Comparison of ENCODE assay signal across 13 cellular contexts in the genomic region with DNA sequence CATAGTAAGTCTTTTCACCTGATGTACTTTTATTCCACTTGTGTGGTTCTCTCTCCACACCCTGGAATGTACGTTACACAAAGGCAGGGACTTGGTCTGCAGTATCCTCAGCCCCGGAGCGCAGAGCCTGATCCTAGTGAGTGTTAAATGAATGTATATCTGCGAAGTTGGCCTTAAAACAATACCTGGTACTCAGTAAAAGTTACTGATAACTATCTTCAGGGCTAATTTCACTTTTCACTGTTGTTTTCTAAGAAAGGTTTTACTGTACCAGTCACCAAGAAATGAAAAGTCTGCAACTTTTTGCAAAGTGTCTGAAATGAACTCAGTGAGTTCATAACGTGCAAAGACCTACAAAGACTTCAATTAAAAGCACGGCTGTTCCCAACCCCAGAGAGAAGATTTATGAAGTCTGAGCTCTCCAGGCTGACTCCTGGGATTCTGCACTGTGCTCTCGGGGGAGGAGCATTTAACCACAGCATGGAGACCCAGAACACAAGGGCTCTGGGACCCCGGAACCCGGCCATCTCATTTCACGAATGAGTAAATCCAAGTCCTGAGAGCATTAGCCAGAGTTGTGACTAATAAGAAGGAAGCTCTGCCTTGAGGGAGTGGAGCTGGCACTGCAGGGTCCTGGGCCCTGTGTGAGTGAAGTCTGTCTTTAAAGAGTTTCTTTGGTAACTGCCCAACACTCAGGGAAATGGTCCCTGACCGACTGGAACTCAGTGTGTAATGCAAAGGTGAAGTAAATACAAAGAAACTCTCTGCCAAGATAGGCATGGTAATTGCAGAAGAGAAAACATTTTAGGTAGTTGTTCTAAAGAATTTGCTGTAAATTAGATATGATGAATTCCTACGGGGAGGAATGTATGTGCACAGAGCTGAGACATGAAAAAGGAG.
DNase-seq lines count a peak whose midpoint lies in the region; ATAC-seq and TF ChIP-seq lines count a peak whose summit lies in the region.
"Had no signal": no experiment of that assay in that cellular context is flagged by ENCODE, and none has a peak within 500 bp of the region (broad histone marks: within the 10 kb centered on the region; RNA-seq: fewer than 3 reads in every experiment).

No MANE protein-coding gene starts in this region.

- no peak overlapping the region for H3K14ac ChIP-seq in mesenchymal stem cell (ENCODE audit: low read length in 2 of 2)

- H3K18ac ChIP-seq in mesenchymal stem cell (ENCODE audit: low read depth in 1 of 2, low read length in 2 of 2) = no peak overlapping the region

- no peak overlapping the region for H3K4me2 ChIP-seq in mesenchymal stem cell (ENCODE audit: low read length, poor library complexity, severe bottlenecking)

- peaks cover 2% of the 10 kb centered on the region for H3K9me3 Mint-ChIP-seq in activated naive CD8-positive, alpha-beta T cell treated with anti-CD3 and anti-CD28 coated beads for 36 hours
- H3K9me3 Mint-ChIP-seq: activated B cell treated with CpG ODN at 0.5 μM for 24 hours, immature natural killer cell had no signal

- no peak overlapping the region for H3K9ac ChIP-seq in mesenchymal stem cell (ENCODE audit: low read length)

- no peak overlapping the region for H2BK120ac ChIP-seq in mesenchymal stem cell (ENCODE audit: low read depth, low read length)

- TF ChIP-seq CTCF in body of pancreas (IDR thresholded peaks at IDR 0.05) = no peak

- no peak for ATAC-seq in body of pancreas
- no peak for ATAC-seq in GM21526 (IDR thresholded peaks at IDR 0.05; ENCODE audit: low FRiP score, unreplicated experiment)

- no peak overlapping the region for H2BK5ac ChIP-seq in mesenchymal stem cell (ENCODE audit: low read depth, low read length, poor library complexity, severe bottlenecking)

- H3K27ac Mint-ChIP-seq in activated naive CD8-positive, alpha-beta T cell treated with anti-CD3 and anti-CD28 coated beads for 36 hours = peak overlapping the region; percentile 21
- H3K27ac Mint-ChIP-seq: activated B cell treated with CpG ODN at 0.5 μM for 24 hours, immature natural killer cell had no signal

- H3K27me3 ChIP-seq in mesenchymal stem cell (ENCODE audit: control insufficient read depth in 1 of 2, insufficient read depth in 1 of 2, low read length in 2 of 2) (no peaks in the 10 kb centered on the region), body of pancreas (no peaks in the 10 kb centered on the region)

- H3K27me3 Mint-ChIP-seq in activated naive CD8-positive, alpha-beta T cell treated with anti-CD3 and anti-CD28 coated beads for 36 hours = no peaks in the 10 kb centered on the region
- H3K27me3 Mint-ChIP-seq: activated B cell treated with CpG ODN at 0.5 μM for 24 hours had no signal

- intact Hi-C loops in body of pancreas (cut with DNase I) = no loop called here

- no peak overlapping the region for H3K4me3 ChIP-seq in mesenchymal stem cell (ENCODE audit: insufficient read depth in 1 of 2, low read depth in 1 of 2, low read length in 2 of 2)
- H3K4me3 ChIP-seq in body of pancreas = no peak overlapping the region

- H3K36me3 ChIP-seq in mesenchymal stem cell (ENCODE audit: control insufficient read depth in 1 of 2, insufficient read depth in 2 of 2, low read depth in 1 of 2, low read length in 2 of 2) (peaks cover 0 to 12% of the 10 kb centered on the region in 2 experiments), body of pancreas (replicated peaks in 1 of 2; ENCODE audit: insufficient read depth in 1 of 2, low read depth in 2 of 2) (no peaks in the 10 kb centered on the region)

- H3K4me3 Mint-ChIP-seq in activated naive CD8-positive, alpha-beta T cell treated with anti-CD3 and anti-CD28 coated beads for 36 hours = no peak overlapping the region
- H3K4me3 Mint-ChIP-seq: activated B cell treated with CpG ODN at 0.5 μM for 24 hours, immature natural killer cell had no signal

- H2BK12ac ChIP-seq in mesenchymal stem cell (ENCODE audit: low read length in 2 of 2) = no peak overlapping the region

- no peak overlapping the region for H4K91ac ChIP-seq in mesenchymal stem cell (ENCODE audit: low read length)

- no peaks in the 10 kb centered on the region for H3K36me3 Mint-ChIP-seq in activated naive CD8-positive, alpha-beta T cell treated with anti-CD3 and anti-CD28 coated beads for 36 hours
- H3K36me3 Mint-ChIP-seq: immature natural killer cell had no signal

- peak overlapping the region; percentile 55 for H3K27ac ChIP-seq in mesenchymal stem cell (ENCODE audit: low read length, poor library complexity, severe bottlenecking)
- no peak overlapping the region for H3K27ac ChIP-seq in body of pancreas

- peak; percentile 27 for DNase-seq in stimulated activated CD4-positive, alpha-beta T cell treated with anti-CD3 and anti-CD28 coated beads, Interleukin-4, amount 100 ng/mL, for 24 hours
- DNase-seq in stimulated activated CD4-positive, alpha-beta T cell treated with anti-CD3 and anti-CD28 coated beads, Interleukin-2, amount 100 ng/mL, for 48 hours = no peak
- DNase-seq in activated naive CD8-positive, alpha-beta T cell treated with anti-CD3 and anti-CD28 coated beads for 36 hours = no peak
- DNase-seq in mesenchymal stem cell = peak; percentile 55
- no peak for DNase-seq in cerebellar nuclear complex (lab: John Stamatoyannopoulos, UW)
- DNase-seq in NCI-H2227 treated with DMSO at 0.1 percent for 48 hours (lab: John Stamatoyannopoulos, UW) = no peak
- DNase-seq in body of pancreas = no peak
- DNase-seq: activated B cell treated with CpG ODN at 0.5 μM for 24 hours, erythroblast, immature natural killer cell, NCI-H524, SHP77 treated with DMSO at 0.1 percent for 48 hours had no signal

- no peak for TF ChIP-seq POLR2A in body of pancreas (IDR thresholded peaks at IDR 0.05)

- H3K4me1 Mint-ChIP-seq in activated naive CD8-positive, alpha-beta T cell treated with anti-CD3 and anti-CD28 coated beads for 36 hours = peaks cover 11% of the 10 kb centered on the region
- H3K4me1 Mint-ChIP-seq: activated B cell treated with CpG ODN at 0.5 μM for 24 hours, immature natural killer cell had no signal

- H3K4me1 ChIP-seq in mesenchymal stem cell (ENCODE audit: control insufficient read depth, insufficient read depth, low read depth, low read length) (peaks cover 14% of the 10 kb centered on the region), body of pancreas (no peaks in the 10 kb centered on the region)

- no peak overlapping the region for H3K23ac ChIP-seq in mesenchymal stem cell (ENCODE audit: low read length in 2 of 2)

- peaks cover 1% of the 10 kb centered on the region for H3K79me1 ChIP-seq in mesenchymal stem cell (replicated peaks; ENCODE audit: low read length, poor library complexity, severe bottlenecking)

- H3K9me3 ChIP-seq in mesenchymal stem cell (ENCODE audit: control insufficient read depth, low read length) (no peaks in the 10 kb centered on the region), body of pancreas (no peaks in the 10 kb centered on the region)

- no peak overlapping the region for H2AFZ ChIP-seq in mesenchymal stem cell (ENCODE audit: low read depth, low read length)

- H2AK5ac ChIP-seq in mesenchymal stem cell (ENCODE audit: low read length, severe bottlenecking) = no peak overlapping the region

- no peak overlapping the region for H2BK15ac ChIP-seq in mesenchymal stem cell (ENCODE audit: low read depth, poor library complexity, severe bottlenecking)

- no peak overlapping the region for H3K4ac ChIP-seq in mesenchymal stem cell (ENCODE audit: low read depth in 1 of 2, low read length in 2 of 2)

- 70% methylated on average over 8 of the region's 12 CpGs for WGBS in mesenchymal stem cell
- 83 to 88% methylated on average over 12 of the region's 12 CpGs for WGBS in body of pancreas, 2 donors

- no peak overlapping the region for H4K8ac ChIP-seq in mesenchymal stem cell (ENCODE audit: low read length)

Comparison
In these comparisons a context has a peak if more than half of its experiments do, and no peak if none do; other contexts are left out.
1. DNase-seq: peak in stimulated activated CD4-positive, alpha-beta T cell treated with anti-CD3 and anti-CD28 coated beads, Interleukin-4, amount 100 ng/mL, for 24 hours (single experiment) and mesenchymal stem cell (single experiment); none in stimulated activated CD4-positive, alpha-beta T cell treated with anti-CD3 and anti-CD28 coated beads, Interleukin-2, amount 100 ng/mL, for 48 hours (0 of 2), activated naive CD8-positive, alpha-beta T cell treated with anti-CD3 and anti-CD28 coated beads for 36 hours (single experiment), cerebellar nuclear complex (0 of 2), NCI-H2227 treated with DMSO at 0.1 percent for 48 hours (single experiment) and body of pancreas (0 of 4).